ENCODE assay signal across 16 cellular contexts in genomic region chr12:10719482-10719881, GRCh38. TPM values are rescaled to one million over a fixed set of nuclear protein-coding genes. Genes with fewer than 3 reads are reported as not detected.
DNase-seq lines count a peak whose midpoint lies in the region; ATAC-seq and TF ChIP-seq lines count a peak whose summit lies in the region.
"Had no signal": no experiment of that assay in that cellular context is flagged by ENCODE, and none has a peak within 500 bp of the region (broad histone marks: within the 10 kb centered on the region; RNA-seq: fewer than 3 reads in every experiment).

No MANE protein-coding gene starts in this region.

- DNase-seq in GM23338 (ENCODE audit: low spot score) (no peak), RWPE2 (ENCODE audit: low spot score) (no peak), fibroblast of pulmonary artery (ENCODE audit: low read depth) (no peak), sigmoid colon (no peak), spleen (no peak)
- DNase-seq in stimulated activated CD4-positive, alpha-beta T cell treated with anti-CD3 and anti-CD28 coated beads, Interleukin-15, amount 100 ng/mL, for 24 hours, result no peak
- DNase-seq: activated CD4-positive, alpha-beta T cell treated with anti-CD3 and anti-CD28 coated beads for 1 hour; activated naive CD4-positive, alpha-beta T cell treated with Interleukin-2 at 50 U/mL for 16 hours; CD4-positive, alpha-beta T cell; NCI-H446; stimulated activated CD4-positive, alpha-beta T cell treated with anti-CD3 and anti-CD28 coated beads, Interleukin-4, amount 100 ng/mL, for 4 hours; thyroid gland had no signal

- H3K27ac ChIP-seq in GM23338 (ENCODE audit: low read depth) (no peak overlapping the region), RWPE2 (ENCODE audit: poor library complexity, severe bottlenecking) (peak overlapping the region; percentile 89), sigmoid colon (peak overlapping the region; percentile 24 to 99 (median 96)), spleen (peak overlapping the region in 3 of 8 donors; percentile 65 to 92 (median 66))

- H3K4me1 ChIP-seq in GM23338 (ENCODE audit: insufficient read depth), result peaks cover 63% of the 10 kb centered on the region
- peaks cover 28% of the 10 kb centered on the region for H3K4me1 ChIP-seq in RWPE2 (ENCODE audit: insufficient read depth, poor library complexity, severe bottlenecking)
- H3K4me1 ChIP-seq in sigmoid colon, result peaks cover 0 to 66% (median 60%) of the 10 kb centered on the region in 4 donors
- H3K4me1 ChIP-seq in spleen, result peaks cover 27 to 91% (median 62%) of the 10 kb centered on the region in 6 donors

- H3K9me3 ChIP-seq in RWPE2 (ENCODE audit: severe bottlenecking) (no peaks in the 10 kb centered on the region), sigmoid colon (no peaks in the 10 kb centered on the region), spleen (no peaks in the 10 kb centered on the region)
- H3K9me3 ChIP-seq: thyroid gland had no signal

- H3K27me3 ChIP-seq in GM23338 (ENCODE audit: insufficient read depth) (peaks cover 6% of the 10 kb centered on the region), RWPE2 (ENCODE audit: insufficient read depth, poor library complexity, severe bottlenecking) (no peaks in the 10 kb centered on the region), sigmoid colon (no peaks in the 10 kb centered on the region), spleen (replicated peaks in 1 of 7) (peaks cover 0 to 27% (median 7%) of the 10 kb centered on the region in 7 donors)
- H3K27me3 ChIP-seq: thyroid gland had no signal

- peaks cover 16% of the 10 kb centered on the region for H3K36me3 ChIP-seq in GM23338 (ENCODE audit: insufficient read depth)
- H3K36me3 ChIP-seq in RWPE2 (ENCODE audit: low read depth), result peaks cover 42% of the 10 kb centered on the region
- peaks cover 0 to 21% (median 9%) of the 10 kb centered on the region in 4 donors for H3K36me3 ChIP-seq in sigmoid colon
- H3K36me3 ChIP-seq in spleen, result peaks cover 0 to 16% (median 9%) of the 10 kb centered on the region in 6 donors

- peak overlapping the region; percentile 92 for H3K4me2 ChIP-seq in GM23338

- H2AFZ ChIP-seq in GM23338, result no peak overlapping the region

- intact Hi-C loops in sigmoid colon (cut with DNase I), result no loop called here
- intact Hi-C loops in spleen (cut with DNase I; ENCODE audit: low total_unique reads), result no loop called here

- H3K9me3 Mint-ChIP-seq in GM23338, result no peaks in the 10 kb centered on the region; the same call in 1 of the 3 replicates
- H3K9me3 Mint-ChIP-seq: CD4-positive, alpha-beta T cell; neural crest cell had no signal

- peak overlapping the region; percentile 97 for H3K4me3 Mint-ChIP-seq in GM23338
- H3K4me3 Mint-ChIP-seq: CD4-positive, alpha-beta T cell had no signal

- peaks cover 53% of the 10 kb centered on the region for H3K4me1 Mint-ChIP-seq in GM23338

- H3K4me3 ChIP-seq in GM23338 (peak overlapping the region; percentile 83), RWPE2 (ENCODE audit: severe bottlenecking) (peak overlapping the region; percentile 9), fibroblast of pulmonary artery (replicated peaks; ENCODE audit: low read depth, low read length) (peak overlapping the region; percentile 92), sigmoid colon (peak overlapping the region in 1 of 4 donors; percentile 65), spleen (peak overlapping the region in 1 of 8 donors; percentile 6)
- H3K4me3 ChIP-seq: thyroid gland had no signal

- H3K27me3 Mint-ChIP-seq in GM23338 (ENCODE audit: insufficient read depth, low read depth, poor library complexity), result peaks cover 7% of the 10 kb centered on the region

- no peak for TF ChIP-seq EP300 in sigmoid colon (IDR thresholded peaks at IDR 0.05)

- H3K27ac Mint-ChIP-seq in GM23338, result no peak overlapping the region
- H3K27ac Mint-ChIP-seq: CD4-positive, alpha-beta T cell had no signal

- ATAC-seq in GM23338 (no peak), RWPE2 (ENCODE audit: low read depth) (no peak), HG02852 (IDR thresholded peaks at IDR 0.05; ENCODE audit: unreplicated experiment) (no peak), HG03039 (IDR thresholded peaks at IDR 0.05; ENCODE audit: unreplicated experiment) (no peak)

- TF ChIP-seq POLR2A in sigmoid colon (IDR thresholded peaks at IDR 0.05), result no peak
- no peak for TF ChIP-seq POLR2A in spleen (IDR thresholded peaks at IDR 0.05)

- peaks cover 35% of the 10 kb centered on the region for H3K36me3 Mint-ChIP-seq in GM23338 (ENCODE audit: low read depth)

- 31 to 65% methylated on average over 4 of the region's 4 CpGs for WGBS in sigmoid colon, 2 donors
- 76 to 87% (median 84%) methylated on average over 4 of the region's 4 CpGs for WGBS in spleen, 5 donors

- H3F3A ChIP-seq in GM23338 (replicated peaks; ENCODE audit: low read depth), result no peaks in the 10 kb centered on the region

- H3K79me2 ChIP-seq in GM23338 (replicated peaks; ENCODE audit: insufficient read depth), result peaks cover 77% of the 10 kb centered on the region

- TF ChIP-seq CTCF in GM23338 (conservative IDR thresholded peaks at IDR 0.05; ENCODE audit: low read depth in 2 of 2) (no peak), RWPE2 (IDR thresholded peaks at IDR 0.05; ENCODE audit: poor library complexity, severe bottlenecking) (no peak), fibroblast of pulmonary artery (IDR thresholded peaks at IDR 0.05; ENCODE audit: low read length, missing control alignments) (no peak), sigmoid colon (IDR thresholded peaks at IDR 0.05) (no peak), spleen (IDR thresholded peaks at IDR 0.05 in 8 of 11, conservative IDR thresholded peaks at IDR 0.05 in 3 of 11) (no peak)

- H3K9me2 ChIP-seq in GM23338 (ENCODE audit: insufficient read depth), result no peaks in the 10 kb centered on the region

- peaks cover 9% of the 10 kb centered on the region; the same call in 1 of the 2 replicates for H4K20me1 ChIP-seq in GM23338 (replicated peaks; ENCODE audit: insufficient read depth)

TF ChIP-seq in GM23338, 12 proteins besides CTCF, POLR2A, EP300 and RAD21 (continues in another document):
- TF ChIP-seq STAT1 (IDR thresholded peaks at IDR 0.05; ENCODE audit: unreplicated experiment) (no peak), EZH2 (IDR thresholded peaks at IDR 0.05; ENCODE audit: low read depth, unreplicated experiment) (no peak), ZNF331 (CRISPR knock-in tag; IDR thresholded peaks at IDR 0.05; ENCODE audit: low read depth) (no peak)

RNA-seq across cellular contexts. Expression of gene YBX3, which starts 3.6 kb away (rescaled TPM):
- total RNA-seq in GM23338 (2014; rRNA removed; shearing (Covaris generic)), result 179 and 182 TPM in 2 replicates
- polyA plus RNA-seq in GM23338 (2016; fragmentation: Nextera tagmentation; extraction: Ambion mirVana), result 450 and 500 TPM in 2 replicates
- 100 to 1,000 TPM; 281 to 596 (median 407) TPM for total RNA-seq in sigmoid colon
- polyA plus RNA-seq in sigmoid colon, result 100 to 1,000 TPM in 2 of 3 donors, 10 to 100 TPM in 1; 81.8 to 244 (median 153) TPM
- 100 to 1,000 TPM; 166 to 250 (median 180) TPM for total RNA-seq in spleen
- polyA plus RNA-seq in spleen, result 100 to 1,000 TPM in 1 of 3 donors, 10 to 100 TPM in 2; 87.0 to 155 (median 90.7) TPM

RNA-seq across cellular contexts. Expression of gene STYK1, which starts 45.6 kb away (rescaled TPM):
- 0.97 and 1.8 TPM in 2 replicates for total RNA-seq in GM23338 (2014; rRNA removed; shearing (Covaris generic))
- polyA plus RNA-seq in GM23338 (2016; fragmentation: Nextera tagmentation; extraction: Ambion mirVana), result 0.83 and 1.2 TPM in 2 replicates
- total RNA-seq in sigmoid colon, result under 1 TPM in 3 of 4 donors, not detected in 1; 0.16 to 0.54 (median 0.36) TPM
- 10 to 100 TPM in 1 of 3 donors, 1 to 10 TPM in 2; 6.9 to 14.1 (median 9.0) TPM for polyA plus RNA-seq in sigmoid colon
- 1 to 10 TPM in 4 of 7 donors, under 1 TPM in 3; 0.49 to 2.4 (median 1.2) TPM for total RNA-seq in spleen
- polyA plus RNA-seq in spleen, result under 1 TPM; 0.17 to 0.26 (median 0.26) TPM
- total RNA-seq: CD4-positive, alpha-beta T cell; neural crest cell; SK-MEL-5 had no signal
